ENCODE assay signal across 9 cellular contexts in the genomic region with DNA sequence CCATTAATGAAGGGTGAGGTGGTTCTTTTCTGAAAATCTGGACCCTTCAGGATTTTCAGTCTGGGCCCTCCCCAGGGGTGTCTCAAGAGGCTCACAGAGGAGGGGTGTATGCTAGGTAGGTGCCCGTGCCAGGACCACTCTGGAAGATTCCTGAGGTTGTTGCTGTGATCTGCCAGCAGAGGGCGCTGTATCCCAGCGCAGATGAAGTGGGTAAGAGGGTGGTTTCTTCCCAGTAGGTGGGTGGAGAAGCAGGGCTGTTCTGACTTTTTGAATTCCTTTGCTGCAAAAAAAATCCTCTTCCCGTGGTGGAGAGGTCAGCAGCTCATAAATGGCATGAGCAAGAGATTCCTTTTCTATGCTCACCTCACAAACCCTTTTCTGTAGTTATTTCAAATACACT. TPM values are rescaled to one million over a fixed set of nuclear protein-coding genes. Genes with fewer than 3 reads are reported as not detected.
DNase-seq lines count a peak whose midpoint lies in the region; ATAC-seq, FAIRE-seq and TF ChIP-seq lines count a peak whose summit lies in the region.
"Had no signal": no experiment of that assay in that cellular context is flagged by ENCODE, and none has a peak within 500 bp of the region (broad histone marks: within the 10 kb centered on the region; RNA-seq: fewer than 3 reads in every experiment).

No MANE protein-coding gene starts in this region.

- TF ChIP-seq EP300 in SK-N-SH (IDR thresholded peaks at IDR 0.05; ENCODE audit: borderline replicate concordance in 1 of 2, low read depth in 1 of 2, low read length in 1 of 2), result no peak

- peak; percentile 43 for TF ChIP-seq CTCF in HL-60 (IDR thresholded peaks at IDR 0.05; ENCODE audit: insufficient read depth, low read length)
- TF ChIP-seq CTCF in SK-N-SH (IDR thresholded peaks at IDR 0.05), result peak; percentile 85
- peak; percentile 44 for TF ChIP-seq CTCF in astrocyte (IDR thresholded peaks at IDR 0.05; ENCODE audit: insufficient read depth, low read depth, low read length)

- H3K27me3 Mint-ChIP-seq in astrocyte (ENCODE audit: low read depth, unreplicated experiment), result peaks cover 2% of the 10 kb centered on the region

- H3K9ac ChIP-seq in SK-N-SH, result no peak overlapping the region
- no peak overlapping the region for H3K9ac ChIP-seq in astrocyte (ENCODE audit: low read length)

- H3K27me3 ChIP-seq in HL-60 (ENCODE audit: insufficient read depth, poor library complexity, severe bottlenecking) (no peaks in the 10 kb centered on the region), SK-N-SH (ENCODE audit: insufficient read depth) (no peaks in the 10 kb centered on the region), astrocyte (ENCODE audit: insufficient read depth, low read length) (no peaks in the 10 kb centered on the region)

- WGBS in SK-N-SH (ENCODE audit: low lambda C conversion rate), result 4% methylated on average over 4 of the region's 4 CpGs

- FAIRE-seq in astrocyte (lab: Jason Lieb, UNC), result peak; percentile 50
- FAIRE-seq: TTC549 had no signal

- TF ChIP-seq RAD21 in SK-N-SH (IDR thresholded peaks at IDR 0.05; ENCODE audit: low read length), result peak; percentile 75

- H3K27ac ChIP-seq in HL-60 (replicated peaks) (no peak overlapping the region), SK-N-SH (ENCODE audit: low read depth in 2 of 2, low read length in 1 of 2) (no peak overlapping the region), astrocyte (ENCODE audit: low read depth, low read length) (no peak overlapping the region)

- CTCF ChIA-PET in SK-N-SH (lab: Yijun Ruan, JAX), result interaction anchor here (0.6 to 3.2 kb wide), 22 partner anchors 9 to 1546 kb away, joined by 3 to 24 read pairs (median 4); no protein-coding TSS in a partner anchor

- H3K79me2 ChIP-seq in SK-N-SH (ENCODE audit: insufficient read depth) (no peaks in the 10 kb centered on the region), astrocyte (ENCODE audit: insufficient read depth, low read length) (no peaks in the 10 kb centered on the region)

- H3K27ac Mint-ChIP-seq in astrocyte (ENCODE audit: unreplicated experiment), result no peak overlapping the region

- no peak overlapping the region for H3K4me3 Mint-ChIP-seq in astrocyte (ENCODE audit: unreplicated experiment)

- no peaks in the 10 kb centered on the region for H3K36me3 Mint-ChIP-seq in astrocyte (ENCODE audit: low read depth, unreplicated experiment)

- no peaks in the 10 kb centered on the region for H3K9me2 ChIP-seq in SK-N-SH

- no peak overlapping the region for H3K4me2 ChIP-seq in SK-N-SH
- H3K4me2 ChIP-seq in astrocyte (ENCODE audit: low read length), result no peak overlapping the region

- H3K4me3 ChIP-seq in HL-60 (replicated peaks; ENCODE audit: insufficient read depth, low read length) (no peak overlapping the region), SK-N-SH (ENCODE audit: low read depth in 2 of 2, low read length in 1 of 2) (no peak overlapping the region), astrocyte (ENCODE audit: insufficient read depth, low read depth, low read length) (no peak overlapping the region)

- H2AFZ ChIP-seq in SK-N-SH (ENCODE audit: low read depth) (no peak overlapping the region), astrocyte (ENCODE audit: low read depth, low read length) (no peak overlapping the region)

- H3K4me1 ChIP-seq in SK-N-SH (ENCODE audit: control insufficient read depth in 1 of 2, insufficient read depth in 2 of 2, low read depth in 1 of 2, low read length in 1 of 2), result no peaks in the 10 kb centered on the region
- H3K4me1 ChIP-seq in astrocyte (ENCODE audit: insufficient read depth, low read length), result no peaks in the 10 kb centered on the region

- ATAC-seq in HG02763 (IDR thresholded peaks at IDR 0.05; ENCODE audit: unreplicated experiment), result no peak
- ATAC-seq in HG02981 (IDR thresholded peaks at IDR 0.05; ENCODE audit: unreplicated experiment), result no peak

- no peaks in the 10 kb centered on the region for H3K4me1 Mint-ChIP-seq in astrocyte (ENCODE audit: low read depth, unreplicated experiment)

- H3K9me3 Mint-ChIP-seq in astrocyte (ENCODE audit: unreplicated experiment), result peaks cover 1% of the 10 kb centered on the region

- DNase-seq in DMS153 (lab: John Stamatoyannopoulos, UW) (peak; percentile 22), HL-60 (ENCODE audit: low read depth in 1 of 2, low spot score in 1 of 2) (peak in 1 of 2 experiments; percentile 16), SK-N-SH (peak; percentile 80), astrocyte (ENCODE audit: low read depth) (peak; percentile 2), iPS-NIHi7 (ENCODE audit: extremely low spot score) (peak; percentile 87)
- DNase-seq in stimulated activated CD4-positive, alpha-beta T cell treated with anti-CD3 and anti-CD28 coated beads, Interleukin-2, amount 100 ng/mL, for 48 hours, result peak; percentile 21 to 49

- H3K9me3 ChIP-seq in SK-N-SH (no peaks in the 10 kb centered on the region), astrocyte (ENCODE audit: insufficient read depth, low read depth, low read length) (no peaks in the 10 kb centered on the region)

- POLR2A ChIA-PET in SK-N-SH (lab: Yijun Ruan, JAX), result no interaction called here

- H3K36me3 ChIP-seq in SK-N-SH (replicated peaks in 1 of 2; ENCODE audit: control insufficient read depth in 1 of 2, insufficient read depth in 2 of 2, low read length in 1 of 2), result no peaks in the 10 kb centered on the region
- no peaks in the 10 kb centered on the region for H3K36me3 ChIP-seq in astrocyte (ENCODE audit: insufficient read depth, low read length)

- H4K20me1 ChIP-seq in SK-N-SH (ENCODE audit: insufficient read depth), result no peaks in the 10 kb centered on the region
- no peaks in the 10 kb centered on the region for H4K20me1 ChIP-seq in astrocyte (ENCODE audit: insufficient read depth, low read length)

- no peaks in the 10 kb centered on the region for H3F3A ChIP-seq in SK-N-SH (replicated peaks; ENCODE audit: insufficient read depth)

TF ChIP-seq in SK-N-SH, 30 proteins besides CTCF, POLR2A, EP300 and RAD21:
- peak; percentile 63 for TF ChIP-seq SMC3 (IDR thresholded peaks at IDR 0.05; ENCODE audit: low read depth, low read length)
- TF ChIP-seq, protein P1, sequence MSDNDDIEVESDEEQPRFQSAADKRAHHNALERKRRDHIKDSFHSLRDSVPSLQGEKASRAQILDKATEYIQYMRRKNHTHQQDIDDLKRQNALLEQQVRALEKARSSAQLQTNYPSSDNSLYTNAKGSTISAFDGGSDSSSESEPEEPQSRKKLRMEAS (IDR thresholded peaks at IDR 0.05; ENCODE audit: low read depth), result no peak
TF ChIP-seq in SK-N-SH: peak in this region for 1.

RNA-seq across cellular contexts. Expression of a gene that starts 51.1 kb away (rescaled TPM):
- 10.7 and 15.7 TPM in 2 replicates for polyA plus RNA-seq in SK-N-SH (2012; rRNA removed)
- polyA plus RNA-seq in SK-N-SH (2012; cell fraction: cytosol; rRNA removed), result 10.8 and 12.6 TPM in 2 replicates
- 18.9 and 42.9 TPM in 2 replicates for polyA plus RNA-seq in SK-N-SH (2012; cell fraction: nucleus; rRNA removed)
- 4.2 and 5.1 TPM in 2 replicates for total RNA-seq in astrocyte
